Comparison of ENCODE assay signal across 8 cellular contexts in genomic region chr2:172442072-172442895, GRCh38. TPM values are rescaled to one million over a fixed set of nuclear protein-coding genes. Genes with fewer than 3 reads are reported as not detected.
DNase-seq lines count a peak whose midpoint lies in the region; ATAC-seq and TF ChIP-seq lines count a peak whose summit lies in the region.

No MANE protein-coding gene starts in this region.

- no peak for TF ChIP-seq POLR2A in right lobe of liver (IDR thresholded peaks at IDR 0.05)

- H3K27ac ChIP-seq in right lobe of liver: no peak overlapping the region
- H3K27ac ChIP-seq in upper lobe of right lung: no peak overlapping the region
- H3K27ac ChIP-seq in dorsolateral prefrontal cortex: no peak overlapping the region

- no peaks in the 10 kb centered on the region for H3K4me1 ChIP-seq in right lobe of liver
- H3K4me1 ChIP-seq in upper lobe of right lung: peaks cover 57% of the 10 kb centered on the region

- H3K9me3 ChIP-seq in right lobe of liver: no peaks in the 10 kb centered on the region
- H3K9me3 ChIP-seq in upper lobe of right lung: no peaks in the 10 kb centered on the region

- 58% methylated on average over 9 of the region's 10 CpGs for WGBS in right lobe of liver (ENCODE audit: insufficient coverage, low coverage, low lambda C conversion rate, missing lambda C conversion rate)

- H3K4me3 ChIP-seq in right lobe of liver (no peak overlapping the region), upper lobe of right lung (no peak overlapping the region), dorsolateral prefrontal cortex (no peak overlapping the region)

- H3K36me3 ChIP-seq in right lobe of liver (no peaks in the 10 kb centered on the region), upper lobe of right lung (no peaks in the 10 kb centered on the region)

- ATAC-seq in right lobe of liver (peak; percentile 65 to 86 (median 78)), upper lobe of right lung (peak; percentile 73), GM18519 (IDR thresholded peaks at IDR 0.05; ENCODE audit: low FRiP score, unreplicated experiment) (no peak)

- intact Hi-C loops in right lobe of liver (cut with DNase I) (no loop called here), upper lobe of right lung (cut with DNase I) (no loop called here), dorsolateral prefrontal cortex (cut with DNase I) (no loop called here)

- TF ChIP-seq CTCF in right lobe of liver (IDR thresholded peaks at IDR 0.05): no peak
- TF ChIP-seq CTCF in upper lobe of right lung (IDR thresholded peaks at IDR 0.05): no peak
- no peak for TF ChIP-seq CTCF in dorsolateral prefrontal cortex (IDR thresholded peaks at IDR 0.05 in 54 of 56, conservative IDR thresholded peaks at IDR 0.05 in 2 of 56; ENCODE audit: low read depth in 1 of 56, partially characterized antibody in 56 of 56)

- H3K27me3 ChIP-seq in right lobe of liver (no peaks in the 10 kb centered on the region), upper lobe of right lung (no peaks in the 10 kb centered on the region), dorsolateral prefrontal cortex (no peaks in the 10 kb centered on the region)

- peak; percentile 91 for DNase-seq in EH (ENCODE audit: low read depth)
- peak; percentile 39 for DNase-seq in NCI-H748 treated with DMSO at 0.1 percent for 48 hours (lab: John Stamatoyannopoulos, UW)
- DNase-seq in activated naive CD8-positive, alpha-beta T cell treated with anti-CD3 and anti-CD28 coated beads, Interleukin-2, amount 50 U/mL, for 16 hours (ENCODE audit: low read depth, low spot score): peak; percentile 18
- peak in 1 of 3 donors; percentile 53 for DNase-seq in right lobe of liver
- no peak for DNase-seq in upper lobe of right lung
- no peak for DNase-seq in dorsolateral prefrontal cortex
- DNase-seq in cortex of kidney (lab: John Stamatoyannopoulos, UW): no peak

RNA-seq across cellular contexts. Expression of gene ITGA6, which starts 14.9 kb away (rescaled TPM):
- total RNA-seq in right lobe of liver (10 to 100 TPM; 10.7 to 26.8 (median 17.2) TPM), upper lobe of right lung (73.0 TPM), dorsolateral prefrontal cortex (10 to 100 TPM; 15.5 to 84.3 (median 30.7) TPM)

Comparison
In these comparisons a context has a peak if more than half of its experiments do, and no peak if none do; other contexts are left out.
1. DNase-seq: peak in EH (single experiment), NCI-H748 treated with DMSO at 0.1 percent for 48 hours (single experiment) and activated naive CD8-positive, alpha-beta T cell treated with anti-CD3 and anti-CD28 coated beads, Interleukin-2, amount 50 U/mL, for 16 hours (single experiment); none in upper lobe of right lung (single experiment), dorsolateral prefrontal cortex (0 of 10) and cortex of kidney (single experiment).